13 cellular contexts compared by ENCODE assay signal in genomic region chr1:234932106-234932505, GRCh38.
"Had no signal": no experiment of that assay in that cellular context is flagged by ENCODE, and none has a peak within 500 bp of the region (broad histone marks: within the 10 kb centered on the region; RNA-seq: fewer than 3 reads in every experiment).

No MANE protein-coding gene starts in this region.

- H3K4me3 Mint-ChIP-seq: activated B cell treated with CpG ODN at 0.5 μM for 24 hours, endodermal cell, natural killer cell had no signal

- ATAC-seq: activated T-cell treated with anti-CD3 and anti-CD28 coated beads, Interleukin-2, amount 50 U/mL, for 72 hours; gastroesophageal sphincter; natural killer cell; stimulated activated naive CD8-positive, alpha-beta T cell treated with anti-CD3 and anti-CD28 coated beads, Interleukin-15, Interleukin-2, amounts not matched to agents 100 U/mL and 50 U/mL, for 24 hours had no signal

- H3K9me3 ChIP-seq: gastroesophageal sphincter, left lung, prostate gland, thoracic aorta had no signal

- DNase-seq: activated B cell treated with CpG ODN at 0.5 μM for 24 hours; activated T-cell treated with anti-CD3 and anti-CD28 coated beads, Interleukin-2, amount 50 U/mL, for 72 hours; endodermal cell; left lung; mammary epithelial cell; natural killer cell; right cardiac atrium; stimulated activated CD4-positive, alpha-beta T cell treated with anti-CD3 and anti-CD28 coated beads, Interleukin-4, amount 100 ng/mL, for 24 hours; stimulated activated naive CD8-positive, alpha-beta T cell treated with anti-CD3 and anti-CD28 coated beads, Interleukin-15, Interleukin-2, amounts not matched to agents 100 U/mL and 50 U/mL, for 24 hours; T-helper 2 cell had no signal

- H3K9me3 Mint-ChIP-seq: activated B cell treated with CpG ODN at 0.5 μM for 24 hours; activated T-cell treated with anti-CD3 and anti-CD28 coated beads, Interleukin-2, amount 50 U/mL, for 72 hours; endodermal cell; natural killer cell had no signal

- H3K27ac Mint-ChIP-seq: activated B cell treated with CpG ODN at 0.5 μM for 24 hours, endodermal cell, natural killer cell had no signal

- H3K36me3 Mint-ChIP-seq: natural killer cell had no signal

- H3K27me3 Mint-ChIP-seq: activated B cell treated with CpG ODN at 0.5 μM for 24 hours had no signal
